ENCODE assay signal across 7 cellular contexts in the genomic region with DNA sequence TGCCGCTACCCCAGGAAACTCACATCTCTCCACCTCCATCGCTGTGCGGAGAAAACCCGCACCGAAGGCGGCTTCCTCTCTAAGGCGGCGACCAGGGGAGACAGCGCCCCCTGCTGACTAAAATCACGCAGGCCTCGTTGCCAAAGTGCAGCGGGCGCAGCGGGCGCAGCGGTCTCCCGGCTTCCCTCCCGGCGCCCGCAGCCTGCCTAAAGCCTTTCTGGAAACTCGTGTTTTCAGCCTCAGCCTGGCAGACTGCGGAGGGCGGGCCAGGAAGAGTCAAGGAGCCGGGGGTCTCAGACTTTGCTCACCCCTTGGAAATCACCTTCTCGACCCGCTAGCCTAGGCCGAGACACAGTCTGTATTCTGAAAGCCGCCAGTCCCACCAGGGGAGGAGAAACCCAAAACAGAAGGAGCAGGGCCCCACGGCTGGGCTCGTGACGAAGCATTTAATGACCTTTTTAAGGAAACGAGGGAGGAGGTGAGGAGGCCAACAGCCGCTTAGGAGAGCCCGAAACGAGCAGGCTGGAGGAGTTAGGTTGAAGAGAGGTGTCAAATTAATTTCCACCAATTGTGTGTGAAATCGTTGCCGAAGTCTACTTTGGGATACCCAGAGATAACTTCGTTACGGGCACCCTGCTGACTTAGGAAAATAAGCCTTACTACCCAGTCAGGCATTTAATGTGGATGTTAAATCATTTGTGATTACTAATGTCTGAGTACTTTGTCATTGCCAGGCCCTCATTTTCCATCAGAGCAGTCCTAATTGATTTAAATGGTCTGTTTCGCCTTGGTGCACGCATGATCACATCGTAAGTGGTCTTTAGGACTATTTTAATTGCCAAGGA. TPM values are rescaled to one million over a fixed set of nuclear protein-coding genes. Genes with fewer than 3 reads are reported as not detected.
DNase-seq lines count a peak whose midpoint lies in the region; ATAC-seq and TF ChIP-seq lines count a peak whose summit lies in the region.

No MANE protein-coding gene starts in this region.

- no peaks in the 10 kb centered on the region for H3K9me3 Mint-ChIP-seq in T-cell

- no peak overlapping the region for H3K4me3 ChIP-seq in astrocyte of the spinal cord (ENCODE audit: low read depth, low read length)

- H3K27me3 Mint-ChIP-seq in T-cell = peaks cover 56 to 77% of the 10 kb centered on the region in 2 donors

- DNase-seq in T-cell (peak in 32 of 34 experiments; percentile 8 to 52 (median 39)), astrocyte of the spinal cord (ENCODE audit: low read depth, low spot score) (peak; percentile 49), islet precursor cell (peak; percentile 89)
- DNase-seq in stimulated activated CD4-positive, alpha-beta T cell treated with anti-CD3 and anti-CD28 coated beads, Interleukin-1b, Interleukin-23, amount 100 ng/mL, for 24 hours (ENCODE audit: low read depth in 4 of 4, low spot score in 1 of 4) = peak; percentile 35 to 63 (median 50)

- TF ChIP-seq CTCF in astrocyte of the spinal cord (IDR thresholded peaks at IDR 0.05; ENCODE audit: low read depth, low read length) = peak; percentile 79

- no peak overlapping the region for H3K27ac Mint-ChIP-seq in T-cell

- no peaks in the 10 kb centered on the region for H3K36me3 Mint-ChIP-seq in T-cell

- CTCF ChIA-PET in T-cell (lab: Charles Lee) = no interaction called here

- H3K4me3 Mint-ChIP-seq in T-cell = peak overlapping the region in 2 of 3 donors; percentile 11 to 66

- peaks cover 6 to 15% (median 8%) of the 10 kb centered on the region in 3 donors for H3K4me1 Mint-ChIP-seq in T-cell

- POLR2A ChIA-PET in T-cell (lab: Charles Lee) = no interaction called here

- in situ Hi-C loops in astrocyte of the spinal cord (cut with HindIII; ENCODE audit: low sequenced_read_pairs) = no loop called here

- ATAC-seq in GM18511 (IDR thresholded peaks at IDR 0.05; ENCODE audit: unreplicated experiment) (peak; percentile 86), HG03196 (IDR thresholded peaks at IDR 0.05; ENCODE audit: unreplicated experiment) (peak; percentile 56), T-cell (replicated peaks in 1 of 4) (peak in 3 of 4 experiments; percentile 64 to 68 (median 66)), HG02840 (IDR thresholded peaks at IDR 0.05; ENCODE audit: low FRiP score, unreplicated experiment) (no peak)

RNA-seq across cellular contexts. Expression of a gene that starts 7.3 kb away (rescaled TPM):
- not detected for total RNA-seq in T-cell

Comparison
In these comparisons a context has a peak if more than half of its experiments do, and no peak if none do; other contexts are left out.
1. DNase-seq: peak in every context shown above with its lines; median percentile 89 in islet precursor cell; 50 in stimulated activated CD4-positive, alpha-beta T cell treated with anti-CD3 and anti-CD28 coated beads, Interleukin-1b, Interleukin-23, amount 100 ng/mL, for 24 hours; 49 in astrocyte of the spinal cord; 39 in T-cell.